ENCODE assay signal across 9 cellular contexts in genomic region chr1:6260433-6260934, GRCh38. TPM values are rescaled to one million over a fixed set of nuclear protein-coding genes. Genes with fewer than 3 reads are reported as not detected.
A peak's percentile ranks its signal among the peaks of the same experiment; 100 is the strongest.
DNase-seq lines count a peak whose midpoint lies in the region; ATAC-seq and TF ChIP-seq lines count a peak whose summit lies in the region.
"Had no signal": no experiment of that assay in that cellular context is flagged by ENCODE, and none has a peak within 500 bp of the region (broad histone marks: within the 10 kb centered on the region; RNA-seq: fewer than 3 reads in every experiment).

No MANE protein-coding gene starts in this region.

- H3K36me3 Mint-ChIP-seq in CD8-positive, alpha-beta T cell, result no peaks in the 10 kb centered on the region
- H3K36me3 Mint-ChIP-seq in activated B cell treated with CpG ODN at 0.5 μM for 24 hours (ENCODE audit: low read depth), result no peaks in the 10 kb centered on the region

- H3K9me3 ChIP-seq in CD8-positive, alpha-beta T cell (ENCODE audit: low read length), result no peaks in the 10 kb centered on the region
- H3K9me3 ChIP-seq in iPS DF 6.9 (ENCODE audit: control insufficient read depth, insufficient read depth, low read length), result no peaks in the 10 kb centered on the region
- H3K9me3 ChIP-seq in thoracic aorta, result no peaks in the 10 kb centered on the region

- H3K4me1 Mint-ChIP-seq in CD8-positive, alpha-beta T cell (ENCODE audit: low read depth), result peaks cover 11% of the 10 kb centered on the region
- peaks cover 5% of the 10 kb centered on the region for H3K4me1 Mint-ChIP-seq in activated B cell treated with CpG ODN at 0.5 μM for 24 hours

- no peak overlapping the region for H3K27ac ChIP-seq in CD8-positive, alpha-beta T cell (ENCODE audit: low read depth, low read length)
- H3K27ac ChIP-seq in iPS DF 6.9 (ENCODE audit: low read length) (no peak overlapping the region), thoracic aorta (no peak overlapping the region)

- H3K4me3 Mint-ChIP-seq in CD8-positive, alpha-beta T cell, result no peak overlapping the region
- no peak overlapping the region for H3K4me3 Mint-ChIP-seq in activated B cell treated with CpG ODN at 0.5 μM for 24 hours

- intact Hi-C loops in CD8-positive, alpha-beta T cell (cut with DNase I, micrococcal nuclease), result loop anchor here in 1 of 2 experiments (2.0 kb wide), 2 partner anchors 14 to 132 kb away; partner anchors contain the start of gene ACOT7
- intact Hi-C loops in activated B cell treated with CpG ODN at 0.5 μM for 24 hours (cut with micrococcal nuclease), result loop anchor here (5.0 kb wide), 1 partner anchor 87 kb away; no protein-coding TSS in a partner anchor

- no peak overlapping the region for H3K27ac Mint-ChIP-seq in CD8-positive, alpha-beta T cell
- H3K27ac Mint-ChIP-seq in activated B cell treated with CpG ODN at 0.5 μM for 24 hours, result no peak overlapping the region

- H3K9me3 Mint-ChIP-seq in CD8-positive, alpha-beta T cell, result no peaks in the 10 kb centered on the region
- no peaks in the 10 kb centered on the region for H3K9me3 Mint-ChIP-seq in activated B cell treated with CpG ODN at 0.5 μM for 24 hours

- peak overlapping the region; percentile 41 for H3K4me3 ChIP-seq in CD8-positive, alpha-beta T cell (ENCODE audit: low read depth, low read length)
- H3K4me3 ChIP-seq in H7 (ENCODE audit: insufficient read depth, low read depth, low read length), result peak overlapping the region; percentile 77
- H3K4me3 ChIP-seq in iPS DF 6.9 (ENCODE audit: low read length), result peak overlapping the region; percentile 67; the same call in 1 of the 2 replicates
- H3K4me3 ChIP-seq in thoracic aorta, result peak overlapping the region; percentile 74

- TF ChIP-seq CTCF in CD8-positive, alpha-beta T cell (IDR thresholded peaks at IDR 0.05), result no peak
- no peak for TF ChIP-seq CTCF in activated B cell treated with CpG ODN at 0.5 μM for 24 hours (IDR thresholded peaks at IDR 0.05)
- TF ChIP-seq CTCF in thoracic aorta (IDR thresholded peaks at IDR 0.05), result no peak

- H3K36me3 ChIP-seq in CD8-positive, alpha-beta T cell (ENCODE audit: insufficient read depth, low read length), result no peaks in the 10 kb centered on the region
- no peaks in the 10 kb centered on the region for H3K36me3 ChIP-seq in H7 (replicated peaks; ENCODE audit: control insufficient read depth, insufficient read depth, low read length)
- no peaks in the 10 kb centered on the region for H3K36me3 ChIP-seq in iPS DF 6.9 (ENCODE audit: control insufficient read depth, insufficient read depth, low read length)
- H3K36me3 ChIP-seq in thoracic aorta, result no peaks in the 10 kb centered on the region

- peak in 2 of 7 experiments; percentile 19 to 27 for DNase-seq in CD8-positive, alpha-beta T cell
- peak; percentile 92 for DNase-seq in H7
- peak; percentile 31 for DNase-seq in activated B cell treated with CpG ODN at 0.5 μM for 24 hours
- no peak for DNase-seq in iPS DF 6.9 (ENCODE audit: low read depth, low spot score)
- DNase-seq in thoracic aorta (ENCODE audit: low spot score), result no peak
- DNase-seq in occipital lobe (lab: John Stamatoyannopoulos, UW), result no peak
- no peak for DNase-seq in retina

- CTCF ChIA-PET in CD8-positive, alpha-beta T cell (lab: Charles Lee), result interaction anchor here (2.8 kb wide), 1 partner anchor 14 kb away, joined by 12 read pairs; no protein-coding TSS in a partner anchor
- CTCF ChIA-PET in activated B cell treated with CpG ODN at 0.5 μM for 24 hours (lab: Charles Lee), result no interaction called here

- peaks cover 7% of the 10 kb centered on the region for H3K27me3 Mint-ChIP-seq in CD8-positive, alpha-beta T cell (ENCODE audit: low read depth)
- peaks cover 20% of the 10 kb centered on the region for H3K27me3 Mint-ChIP-seq in activated B cell treated with CpG ODN at 0.5 μM for 24 hours

- H3K27me3 ChIP-seq in CD8-positive, alpha-beta T cell (ENCODE audit: insufficient read depth, low read length), result no peaks in the 10 kb centered on the region
- peaks cover 25% of the 10 kb centered on the region for H3K27me3 ChIP-seq in H7 (ENCODE audit: control insufficient read depth, insufficient read depth, low read length)
- no peaks in the 10 kb centered on the region for H3K27me3 ChIP-seq in iPS DF 6.9 (ENCODE audit: control insufficient read depth, insufficient read depth, low read length)
- H3K27me3 ChIP-seq in thoracic aorta (replicated peaks; ENCODE audit: insufficient read depth), result peaks cover 4% of the 10 kb centered on the region

- peak; percentile 43 for ATAC-seq in CD8-positive, alpha-beta T cell
- ATAC-seq in activated B cell treated with CpG ODN at 0.5 μM for 24 hours (ENCODE audit: low read depth) (peak; percentile 45), thoracic aorta (ENCODE audit: insufficient number of reproducible peaks, low FRiP score, low read depth) (no peak), HG03520 (IDR thresholded peaks at IDR 0.05; ENCODE audit: unreplicated experiment) (no peak)

- POLR2A ChIA-PET in CD8-positive, alpha-beta T cell (lab: Charles Lee), result no interaction called here
- POLR2A ChIA-PET in activated B cell treated with CpG ODN at 0.5 μM for 24 hours (lab: Charles Lee), result no interaction called here

- peaks cover 7% of the 10 kb centered on the region for H3K4me1 ChIP-seq in CD8-positive, alpha-beta T cell (ENCODE audit: insufficient read depth, low read length)
- peaks cover 4% of the 10 kb centered on the region; the same call in 1 of the 2 replicates for H3K4me1 ChIP-seq in iPS DF 6.9 (ENCODE audit: control insufficient read depth, insufficient read depth, low read length)
- peaks cover 0 to 23% of the 10 kb centered on the region in 2 donors for H3K4me1 ChIP-seq in thoracic aorta (ENCODE audit: control insufficient read depth in 1 of 2, low read depth in 2 of 2)

- WGBS in iPS DF 6.9 (ENCODE audit: insufficient coverage, insufficient read length), result no CpG with 5 or more reads among the region's 61 CpGs

RNA-seq across cellular contexts. Expression of gene GPR153, which starts 0.4 kb away (rescaled TPM):
- under 1 TPM; 0.61 to 0.65 TPM for total RNA-seq in CD8-positive, alpha-beta T cell
- total RNA-seq in H7 (2014; rRNA removed; shearing (Covaris generic)), result 15.6 and 25.2 TPM in 2 replicates
- total RNA-seq in activated B cell treated with CpG ODN at 0.5 μM for 24 hours, result 0.12 and 0.22 TPM in 2 replicates
- total RNA-seq in thoracic aorta, result 1 to 10 TPM; 4.6 to 4.7 TPM
- total RNA-seq in occipital lobe, result 25.3 TPM

RNA-seq across cellular contexts. Expression of gene HES3, which starts 16.5 kb away (rescaled TPM):
- not detected for total RNA-seq in CD8-positive, alpha-beta T cell
- 28.2 and 38.8 TPM in 2 replicates for total RNA-seq in H7 (2014; rRNA removed; shearing (Covaris generic))
- total RNA-seq in activated B cell treated with CpG ODN at 0.5 μM for 24 hours, result not detected in 2 replicates
- total RNA-seq in thoracic aorta, result not detected
- not detected for total RNA-seq in occipital lobe
- total RNA-seq: pulmonary artery endothelial cell had no signal

RNA-seq across cellular contexts. Expression of gene ICMT, which starts 24.7 kb away (rescaled TPM):
- 1 to 10 TPM; 1.7 to 2.2 TPM for total RNA-seq in CD8-positive, alpha-beta T cell
- total RNA-seq in H7 (2014; rRNA removed; shearing (Covaris generic)), result 195 and 196 TPM in 2 replicates
- total RNA-seq in activated B cell treated with CpG ODN at 0.5 μM for 24 hours, result 14.8 and 15.7 TPM in 2 replicates
- 10 to 100 TPM; 65.3 to 90.0 TPM for total RNA-seq in thoracic aorta
- 21.7 TPM for total RNA-seq in occipital lobe

RNA-seq across cellular contexts. Expression of gene RNF207, which starts 54.6 kb away (rescaled TPM):
- total RNA-seq in CD8-positive, alpha-beta T cell, result 1 to 10 TPM; 5.1 to 5.2 TPM
- 6.8 and 25.3 TPM in 2 replicates for total RNA-seq in H7 (2014; rRNA removed; shearing (Covaris generic))
- total RNA-seq in activated B cell treated with CpG ODN at 0.5 μM for 24 hours, result 3.3 and 4.1 TPM in 2 replicates
- total RNA-seq in thoracic aorta, result 10 to 100 TPM; 30.5 to 50.1 TPM
- total RNA-seq in occipital lobe, result 8.7 TPM

Comparison
In these comparisons a context has a peak if more than half of its experiments do, and no peak if none do; other contexts are left out.
1. ATAC-seq: peak in CD8-positive, alpha-beta T cell (single experiment) and activated B cell treated with CpG ODN at 0.5 μM for 24 hours (single experiment); none in thoracic aorta (single experiment) and HG03520 (single experiment).
2. DNase-seq: peak in H7 (single experiment) and activated B cell treated with CpG ODN at 0.5 μM for 24 hours (single experiment); none in iPS DF 6.9 (single experiment), thoracic aorta (single experiment), occipital lobe (single experiment) and retina (single experiment).
3. RNA of gene HES3, which starts 16.5 kb away (total RNA-seq): 28.2 to 38.8 TPM in H7; not detected in CD8-positive, alpha-beta T cell, not detected in activated B cell treated with CpG ODN at 0.5 μM for 24 hours, not detected in thoracic aorta and not detected in occipital lobe (single experiment); every median in the first group is over 10 times any median in the second.
4. Peak in every context shown above with its lines, with median percentiles within 50 percentile points of each other: H3K4me3 ChIP-seq.